ENCODE assay signal across 8 cellular contexts in the genomic region with DNA sequence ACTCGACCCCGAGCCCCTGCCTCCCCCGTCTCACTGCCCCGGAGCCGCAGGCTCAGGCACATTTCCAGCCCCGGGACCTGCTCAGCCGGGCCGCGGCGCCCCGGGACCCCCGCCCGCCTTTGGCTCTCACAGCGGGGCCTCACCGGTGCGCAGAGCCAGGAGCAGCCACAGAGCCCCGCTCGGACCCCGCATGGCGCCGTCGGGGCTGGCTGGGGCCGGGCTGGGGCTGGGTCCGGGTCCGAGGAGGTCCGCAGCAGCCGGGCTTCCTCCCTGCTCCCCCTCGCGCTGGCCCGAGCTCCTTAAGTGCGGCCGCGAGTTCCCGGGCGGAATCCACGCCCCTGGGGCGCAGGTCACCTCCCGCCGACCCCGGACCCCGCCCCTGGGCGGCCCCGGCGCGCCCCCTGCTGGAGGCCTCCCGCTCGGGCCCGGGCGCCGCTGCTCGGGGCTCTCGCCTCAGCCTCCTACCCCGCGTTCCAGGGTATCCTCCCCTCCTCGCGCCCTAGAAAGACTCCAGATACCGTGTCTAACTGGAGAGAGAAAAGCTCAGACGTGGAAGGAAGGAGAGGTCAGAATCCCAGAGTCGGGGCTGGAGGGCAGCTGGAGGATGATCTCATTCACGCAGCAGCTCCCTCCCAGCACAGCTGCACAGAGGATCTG. TPM values are rescaled to one million over a fixed set of nuclear protein-coding genes. Genes with fewer than 3 reads are reported as not detected.
DNase-seq lines count a peak whose midpoint lies in the region; ATAC-seq and TF ChIP-seq lines count a peak whose summit lies in the region.

A gene (minus strand): TSS at position 307 of the 657 bp plus-strand sequence. CDS start 115 bp downstream, at position 192.

- peak; percentile 72 for TF ChIP-seq CTCF in CD4-positive, alpha-beta T cell (IDR thresholded peaks at IDR 0.05)

- no peaks in the 10 kb centered on the region for H3K36me3 Mint-ChIP-seq in CD4-positive, alpha-beta T cell (ENCODE audit: low read depth)

- H3K36me3 ChIP-seq in urinary bladder (ENCODE audit: insufficient read depth), result no peaks in the 10 kb centered on the region

- POLR2A ChIA-PET in CD4-positive, alpha-beta T cell (lab: Charles Lee), result interaction anchor here (0.7 to 2.1 kb wide), 3 partner anchors 27 to 461 kb away, joined by 3 to 7 read pairs (median 5); a partner anchor contains a TSS

- peak within 1 kb of the TSS; percentile 65 for H3K4me3 Mint-ChIP-seq in CD4-positive, alpha-beta T cell

- CTCF ChIA-PET in CD4-positive, alpha-beta T cell (lab: Charles Lee), result interaction anchor here (0.7 to 2.6 kb wide), 10 partner anchors 10 to 159 kb away, joined by 3 to 10 read pairs (median 4); a partner anchor contains a TSS

- H3K4me3 ChIP-seq in urinary bladder (ENCODE audit: low read depth, low read length), result peak within 1 kb of the TSS; percentile 45

- peaks cover under 1% of the 10 kb centered on the region for H3K4me1 Mint-ChIP-seq in CD4-positive, alpha-beta T cell (ENCODE audit: low read depth)

- no peaks in the 10 kb centered on the region for H3K9me3 ChIP-seq in CD4-positive, alpha-beta T cell (ENCODE audit: control insufficient read depth, low read length)

- intact Hi-C loops in CD4-positive, alpha-beta T cell (cut with DNase I, micrococcal nuclease), result loop anchor here in 1 of 2 experiments (1.0 kb wide), 1 partner anchor 26 kb away; no protein-coding TSS in a partner anchor
- intact Hi-C loops in posterior vena cava (cut with DNase I), result no loop called here

- WGBS in urinary bladder, result 1% methylated on average over 60 of the region's 60 CpGs

- peak; percentile 38 to 75 (median 60) for DNase-seq in CD4-positive, alpha-beta T cell
- DNase-seq in RKO (ENCODE audit: low spot score), result peak; percentile 82
- peak; percentile 64 for DNase-seq in activated T-helper 9 cell treated with anti-CD3 and anti-CD28 coated beads, Interleukin-2, amount 50 U/mL, for 16 hours (ENCODE audit: low read depth)
- peak; percentile 94 for DNase-seq in germinal center (ENCODE audit: low spot score)
- peak; percentile 81 for DNase-seq in posterior vena cava (ENCODE audit: low spot score)

- H3K9me3 Mint-ChIP-seq in CD4-positive, alpha-beta T cell, result no peaks in the 10 kb centered on the region

- no peak within 1 kb of the TSS for H3K27ac ChIP-seq in CD4-positive, alpha-beta T cell (ENCODE audit: low read depth, low read length)
- no peak within 1 kb of the TSS for H3K27ac ChIP-seq in urinary bladder (ENCODE audit: low read depth)

- peak; percentile 90 for ATAC-seq in CD4-positive, alpha-beta T cell (ENCODE audit: poor library complexity)
- ATAC-seq in GM19324 (IDR thresholded peaks at IDR 0.05; ENCODE audit: low FRiP score, unreplicated experiment) (peak; percentile 70), HG03558 (IDR thresholded peaks at IDR 0.05; ENCODE audit: extremely low read depth, unreplicated experiment) (peak; percentile 56)

- H3K27me3 ChIP-seq in CD4-positive, alpha-beta T cell (ENCODE audit: control insufficient read depth, insufficient read depth, low read length), result no peaks in the 10 kb centered on the region

- H3K4me1 ChIP-seq in urinary bladder (ENCODE audit: insufficient read depth), result no peaks in the 10 kb centered on the region

- no peak within 1 kb of the TSS for H3K27ac Mint-ChIP-seq in CD4-positive, alpha-beta T cell

- no peaks in the 10 kb centered on the region for H3K27me3 Mint-ChIP-seq in CD4-positive, alpha-beta T cell

RNA-seq across cellular contexts. Expression of the gene that starts here (rescaled TPM):
- total RNA-seq in CD4-positive, alpha-beta T cell, result 1 to 10 TPM in 1 of 2 experiments, under 1 TPM in 1; 0.89 to 1.2 TPM
- total RNA-seq in posterior vena cava (10 to 100 TPM; 12.1 to 19.9 TPM), urinary bladder (8.4 TPM)
- polyA plus RNA-seq in urinary bladder, result 4.9 TPM
